In the genomic region with DNA sequence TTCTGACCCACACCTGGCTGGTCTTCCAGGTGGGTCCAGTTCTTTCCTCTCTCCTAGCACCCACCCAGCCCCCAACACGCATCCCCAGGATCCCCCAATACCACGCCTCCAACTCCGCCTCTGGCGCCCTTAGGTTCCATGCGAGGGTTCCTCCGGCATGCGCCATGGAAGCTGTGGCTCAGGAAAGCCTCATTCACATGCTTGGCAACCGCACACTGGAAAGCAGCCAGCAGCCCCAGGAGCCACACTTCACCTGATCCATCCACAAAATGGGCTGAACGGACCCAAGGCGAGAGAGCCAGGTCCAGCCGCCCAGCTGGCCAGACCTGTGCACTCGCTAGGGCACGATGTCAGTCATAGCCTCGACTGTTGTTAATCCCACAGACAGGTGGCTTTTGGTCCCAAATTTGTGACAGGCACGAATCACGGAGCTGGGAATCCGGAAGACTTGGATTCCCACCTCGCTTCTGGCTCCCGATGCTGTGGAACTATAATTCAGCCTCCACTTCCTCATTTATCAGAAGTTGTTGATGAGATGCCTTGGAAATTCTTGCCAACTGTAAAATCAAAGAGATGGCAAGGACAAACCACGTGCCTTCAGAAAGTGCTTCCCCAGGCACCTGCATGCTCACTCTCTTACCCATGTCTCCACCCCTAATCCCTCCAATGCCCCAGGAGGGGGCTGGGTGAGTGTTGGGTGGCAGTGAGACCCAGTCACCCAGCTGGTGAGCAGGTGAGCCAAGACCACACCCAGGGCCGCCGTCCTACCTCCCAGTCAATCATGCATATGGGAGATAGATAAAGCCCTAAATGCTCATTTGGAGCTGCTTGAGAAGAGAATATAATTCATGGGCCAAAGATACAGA, we compare ENCODE assay signal across 13 cellular contexts.
DNase-seq lines count a peak whose midpoint lies in the region; ATAC-seq and TF ChIP-seq lines count a peak whose summit lies in the region.
"Had no signal": no experiment of that assay in that cellular context is flagged by ENCODE, and none has a peak within 500 bp of the region (broad histone marks: within the 10 kb centered on the region; RNA-seq: fewer than 3 reads in every experiment).

No MANE protein-coding gene starts in this region.

- peaks cover 5% of the 10 kb centered on the region; the same call in 1 of the 2 replicates for H3K9me2 ChIP-seq in GM23338 (ENCODE audit: insufficient read depth)

- no peak for ATAC-seq in GM23338
- ATAC-seq in HG02798 (IDR thresholded peaks at IDR 0.05; ENCODE audit: poor library complexity, unreplicated experiment) = no peak
- no peak for ATAC-seq in sciatic nerve

- intact Hi-C loops in left ventricle myocardium inferior (cut with micrococcal nuclease) (no loop called here), sciatic nerve (cut with DNase I) (no loop called here)

- H3K9me3 Mint-ChIP-seq in GM23338 = peaks cover 18% of the 10 kb centered on the region
- H3K9me3 Mint-ChIP-seq in activated CD4-positive, alpha-beta memory T cell treated with anti-CD3 and anti-CD28 coated beads, Interleukin-2, amount 10 ng/mL, durations not matched to agents 7 days and 5 days = no peaks in the 10 kb centered on the region
- H3K9me3 Mint-ChIP-seq: central memory CD8-positive, alpha-beta T cell had no signal

- H3K27ac ChIP-seq in GM23338 (ENCODE audit: low read depth) (no peak overlapping the region), left ventricle myocardium inferior (replicated peaks) (peak overlapping the region; percentile 84), skin epidermis (peak overlapping the region in 15 of 21 experiments; percentile 5 to 79 (median 53))

- peaks cover 8% of the 10 kb centered on the region for H3K9me3 ChIP-seq in left ventricle myocardium inferior (replicated peaks)

- H3K4me3 ChIP-seq in GM23338 (no peak overlapping the region), left ventricle myocardium inferior (no peak overlapping the region), skin epidermis (no peak overlapping the region)

- CTCF ChIA-PET in activated CD4-positive, alpha-beta memory T cell treated with anti-CD3 and anti-CD28 coated beads, Interleukin-2, amount 10 ng/mL, durations not matched to agents 7 days and 5 days (lab: Charles Lee) = no interaction called here

- no peaks in the 10 kb centered on the region for H3K4me1 ChIP-seq in GM23338 (ENCODE audit: insufficient read depth)
- H3K4me1 ChIP-seq in left ventricle myocardium inferior = peaks cover 37% of the 10 kb centered on the region

- H3K27ac Mint-ChIP-seq in GM23338 = no peak overlapping the region; the same call in 1 of the 2 replicates
- H3K27ac Mint-ChIP-seq in activated CD4-positive, alpha-beta memory T cell treated with anti-CD3 and anti-CD28 coated beads, Interleukin-2, amount 10 ng/mL, durations not matched to agents 7 days and 5 days = no peak overlapping the region
- H3K27ac Mint-ChIP-seq: activated T-helper 1 cell treated with anti-CD3 and anti-CD28 coated beads, Interleukin-12 subunit alpha, Interleukin-12 subunit beta, Interleukin-2, Interleukin-4 antibody, amounts not matched to agents 30 ng/mL and 10 ng/mL and 1 ng/mL, durations not matched to agents 14 hours and 24 hours and 36 hours; memory B cell had no signal

- H2AFZ ChIP-seq in GM23338 = peak overlapping the region; percentile 74; the same call in 1 of the 2 replicates

- DNase-seq in GM23338 (ENCODE audit: low spot score) (no peak), NCI-H345 (lab: John Stamatoyannopoulos, UW) (peak; percentile 97), left ventricle myocardium inferior (no peak), cerebellar nuclear complex (lab: John Stamatoyannopoulos, UW) (no peak), sciatic nerve (ENCODE audit: low spot score) (no peak)
- no peak for DNase-seq in activated CD4-positive, alpha-beta memory T cell treated with anti-CD3 and anti-CD28 coated beads, Interleukin-2, amount 10 ng/mL, durations not matched to agents 7 days and 5 days
- DNase-seq: foreskin melanocyte had no signal

- no peak overlapping the region for H3K4me2 ChIP-seq in GM23338

- H3K36me3 ChIP-seq in GM23338 (ENCODE audit: insufficient read depth) (no peaks in the 10 kb centered on the region), left ventricle myocardium inferior (no peaks in the 10 kb centered on the region)

- TF ChIP-seq CTCF in GM23338 (conservative IDR thresholded peaks at IDR 0.05; ENCODE audit: low read depth in 2 of 2) (no peak), left ventricle myocardium inferior (IDR thresholded peaks at IDR 0.05; ENCODE audit: borderline replicate concordance) (no peak)

- H3K27me3 Mint-ChIP-seq in GM23338 (ENCODE audit: insufficient read depth, low read depth, poor library complexity) = peaks cover 15% of the 10 kb centered on the region
- peaks cover 3% of the 10 kb centered on the region for H3K27me3 Mint-ChIP-seq in activated CD4-positive, alpha-beta memory T cell treated with anti-CD3 and anti-CD28 coated beads, Interleukin-2, amount 10 ng/mL, durations not matched to agents 7 days and 5 days

- peaks cover 36% of the 10 kb centered on the region for H3K4me1 Mint-ChIP-seq in GM23338
- H3K4me1 Mint-ChIP-seq in activated CD4-positive, alpha-beta memory T cell treated with anti-CD3 and anti-CD28 coated beads, Interleukin-2, amount 10 ng/mL, durations not matched to agents 7 days and 5 days = no peaks in the 10 kb centered on the region
- H3K4me1 Mint-ChIP-seq: central memory CD8-positive, alpha-beta T cell had no signal

- no peaks in the 10 kb centered on the region for H3K79me2 ChIP-seq in GM23338 (replicated peaks; ENCODE audit: insufficient read depth)

- POLR2A ChIA-PET in activated CD4-positive, alpha-beta memory T cell treated with anti-CD3 and anti-CD28 coated beads, Interleukin-2, amount 10 ng/mL, durations not matched to agents 7 days and 5 days (lab: Charles Lee) = no interaction called here

- H3K36me3 Mint-ChIP-seq in GM23338 (ENCODE audit: low read depth) = peaks cover 6% of the 10 kb centered on the region
- H3K36me3 Mint-ChIP-seq in activated CD4-positive, alpha-beta memory T cell treated with anti-CD3 and anti-CD28 coated beads, Interleukin-2, amount 10 ng/mL, durations not matched to agents 7 days and 5 days (ENCODE audit: low read depth) = no peaks in the 10 kb centered on the region
- H3K36me3 Mint-ChIP-seq: memory B cell had no signal

- H4K20me1 ChIP-seq in GM23338 (replicated peaks; ENCODE audit: insufficient read depth) = no peaks in the 10 kb centered on the region

- no peak overlapping the region for H3K4me3 Mint-ChIP-seq in GM23338
- no peak overlapping the region for H3K4me3 Mint-ChIP-seq in activated CD4-positive, alpha-beta memory T cell treated with anti-CD3 and anti-CD28 coated beads, Interleukin-2, amount 10 ng/mL, durations not matched to agents 7 days and 5 days
- H3K4me3 Mint-ChIP-seq: activated T-helper 1 cell treated with anti-CD3 and anti-CD28 coated beads, Interleukin-12 subunit alpha, Interleukin-12 subunit beta, Interleukin-2, Interleukin-4 antibody, amounts not matched to agents 30 ng/mL and 10 ng/mL and 1 ng/mL, durations not matched to agents 14 hours and 24 hours and 36 hours; CD14-positive monocyte; central memory CD8-positive, alpha-beta T cell; memory B cell had no signal

- H3K27me3 ChIP-seq in GM23338 (ENCODE audit: insufficient read depth) = no peaks in the 10 kb centered on the region
- H3K27me3 ChIP-seq in left ventricle myocardium inferior (ENCODE audit: low read depth) = no peaks in the 10 kb centered on the region

- H3F3A ChIP-seq in GM23338 (replicated peaks; ENCODE audit: low read depth) = no peaks in the 10 kb centered on the region

TF ChIP-seq in GM23338, 12 proteins besides CTCF, POLR2A, EP300 and RAD21 (continues in another document):
- TF ChIP-seq, protein P1, sequence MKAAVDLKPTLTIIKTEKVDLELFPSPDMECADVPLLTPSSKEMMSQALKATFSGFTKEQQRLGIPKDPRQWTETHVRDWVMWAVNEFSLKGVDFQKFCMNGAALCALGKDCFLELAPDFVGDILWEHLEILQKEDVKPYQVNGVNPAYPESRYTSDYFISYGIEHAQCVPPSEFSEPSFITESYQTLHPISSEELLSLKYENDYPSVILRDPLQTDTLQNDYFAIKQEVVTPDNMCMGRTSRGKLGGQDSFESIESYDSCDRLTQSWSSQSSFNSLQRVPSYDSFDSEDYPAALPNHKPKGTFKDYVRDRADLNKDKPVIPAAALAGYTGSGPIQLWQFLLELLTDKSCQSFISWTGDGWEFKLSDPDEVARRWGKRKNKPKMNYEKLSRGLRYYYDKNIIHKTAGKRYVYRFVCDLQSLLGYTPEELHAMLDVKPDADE (IDR thresholded peaks at IDR 0.05) = no peak
- TF ChIP-seq, protein P2, sequence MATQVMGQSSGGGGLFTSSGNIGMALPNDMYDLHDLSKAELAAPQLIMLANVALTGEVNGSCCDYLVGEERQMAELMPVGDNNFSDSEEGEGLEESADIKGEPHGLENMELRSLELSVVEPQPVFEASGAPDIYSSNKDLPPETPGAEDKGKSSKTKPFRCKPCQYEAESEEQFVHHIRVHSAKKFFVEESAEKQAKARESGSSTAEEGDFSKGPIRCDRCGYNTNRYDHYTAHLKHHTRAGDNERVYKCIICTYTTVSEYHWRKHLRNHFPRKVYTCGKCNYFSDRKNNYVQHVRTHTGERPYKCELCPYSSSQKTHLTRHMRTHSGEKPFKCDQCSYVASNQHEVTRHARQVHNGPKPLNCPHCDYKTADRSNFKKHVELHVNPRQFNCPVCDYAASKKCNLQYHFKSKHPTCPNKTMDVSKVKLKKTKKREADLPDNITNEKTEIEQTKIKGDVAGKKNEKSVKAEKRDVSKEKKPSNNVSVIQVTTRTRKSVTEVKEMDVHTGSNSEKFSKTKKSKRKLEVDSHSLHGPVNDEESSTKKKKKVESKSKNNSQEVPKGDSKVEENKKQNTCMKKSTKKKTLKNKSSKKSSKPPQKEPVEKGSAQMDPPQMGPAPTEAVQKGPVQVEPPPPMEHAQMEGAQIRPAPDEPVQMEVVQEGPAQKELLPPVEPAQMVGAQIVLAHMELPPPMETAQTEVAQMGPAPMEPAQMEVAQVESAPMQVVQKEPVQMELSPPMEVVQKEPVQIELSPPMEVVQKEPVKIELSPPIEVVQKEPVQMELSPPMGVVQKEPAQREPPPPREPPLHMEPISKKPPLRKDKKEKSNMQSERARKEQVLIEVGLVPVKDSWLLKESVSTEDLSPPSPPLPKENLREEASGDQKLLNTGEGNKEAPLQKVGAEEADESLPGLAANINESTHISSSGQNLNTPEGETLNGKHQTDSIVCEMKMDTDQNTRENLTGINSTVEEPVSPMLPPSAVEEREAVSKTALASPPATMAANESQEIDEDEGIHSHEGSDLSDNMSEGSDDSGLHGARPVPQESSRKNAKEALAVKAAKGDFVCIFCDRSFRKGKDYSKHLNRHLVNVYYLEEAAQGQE (IDR thresholded peaks at IDR 0.05; ENCODE audit: unreplicated experiment) = no peak
- no peak for TF ChIP-seq NANOG (IDR thresholded peaks at IDR 0.05; ENCODE audit: borderline replicate concordance)
- no peak for TF ChIP-seq STAT1 (IDR thresholded peaks at IDR 0.05; ENCODE audit: unreplicated experiment)
- TF ChIP-seq ZNF331 (CRISPR knock-in tag; IDR thresholded peaks at IDR 0.05; ENCODE audit: low read depth) = no peak
